In the genomic region with DNA sequence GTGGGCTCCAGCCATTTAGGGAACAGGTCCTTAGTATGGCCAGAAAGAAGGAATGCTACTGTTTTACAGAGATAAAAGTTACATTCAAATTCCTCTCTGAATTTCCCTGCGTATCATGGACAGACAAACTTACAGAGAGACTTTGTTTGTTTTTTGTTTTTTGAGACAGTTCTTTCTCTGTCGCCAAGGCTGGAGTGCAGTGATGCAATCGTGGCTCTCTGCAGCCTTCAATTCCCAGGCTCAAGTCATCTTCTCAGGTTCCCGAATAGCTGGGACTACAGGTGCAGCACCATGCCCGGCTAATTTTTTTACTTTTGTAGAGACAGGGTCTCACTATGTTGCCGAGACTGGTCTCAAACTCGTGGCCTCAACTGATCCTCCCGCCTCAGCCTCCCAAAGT, we compare ENCODE assay signal across 1 cellular context.
TF ChIP-seq lines count a peak whose summit lies in the region.

No MANE protein-coding gene starts in this region.

TF ChIP-seq in K562, 482 proteins besides CTCF, POLR2A, EP300 and RAD21 (continued from another document):
- TF ChIP-seq, protein P1, sequence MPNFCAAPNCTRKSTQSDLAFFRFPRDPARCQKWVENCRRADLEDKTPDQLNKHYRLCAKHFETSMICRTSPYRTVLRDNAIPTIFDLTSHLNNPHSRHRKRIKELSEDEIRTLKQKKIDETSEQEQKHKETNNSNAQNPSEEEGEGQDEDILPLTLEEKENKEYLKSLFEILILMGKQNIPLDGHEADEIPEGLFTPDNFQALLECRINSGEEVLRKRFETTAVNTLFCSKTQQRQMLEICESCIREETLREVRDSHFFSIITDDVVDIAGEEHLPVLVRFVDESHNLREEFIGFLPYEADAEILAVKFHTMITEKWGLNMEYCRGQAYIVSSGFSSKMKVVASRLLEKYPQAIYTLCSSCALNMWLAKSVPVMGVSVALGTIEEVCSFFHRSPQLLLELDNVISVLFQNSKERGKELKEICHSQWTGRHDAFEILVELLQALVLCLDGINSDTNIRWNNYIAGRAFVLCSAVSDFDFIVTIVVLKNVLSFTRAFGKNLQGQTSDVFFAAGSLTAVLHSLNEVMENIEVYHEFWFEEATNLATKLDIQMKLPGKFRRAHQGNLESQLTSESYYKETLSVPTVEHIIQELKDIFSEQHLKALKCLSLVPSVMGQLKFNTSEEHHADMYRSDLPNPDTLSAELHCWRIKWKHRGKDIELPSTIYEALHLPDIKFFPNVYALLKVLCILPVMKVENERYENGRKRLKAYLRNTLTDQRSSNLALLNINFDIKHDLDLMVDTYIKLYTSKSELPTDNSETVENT (CRISPR knock-in tag; IDR thresholded peaks at IDR 0.05): no peak
- no peak for TF ChIP-seq CC2D1A (IDR thresholded peaks at IDR 0.05)
- no peak for TF ChIP-seq TAF1 (IDR thresholded peaks at IDR 0.05; ENCODE audit: control insufficient read depth, extremely low read depth, insufficient read depth, low read length, severe bottlenecking)
- TF ChIP-seq EP400 (IDR thresholded peaks at IDR 0.05): no peak
- no peak for TF ChIP-seq PCBP1 (IDR thresholded peaks at IDR 0.05; ENCODE audit: low read depth, low read length, poor library complexity, severe bottlenecking)
- TF ChIP-seq, protein P2, sequence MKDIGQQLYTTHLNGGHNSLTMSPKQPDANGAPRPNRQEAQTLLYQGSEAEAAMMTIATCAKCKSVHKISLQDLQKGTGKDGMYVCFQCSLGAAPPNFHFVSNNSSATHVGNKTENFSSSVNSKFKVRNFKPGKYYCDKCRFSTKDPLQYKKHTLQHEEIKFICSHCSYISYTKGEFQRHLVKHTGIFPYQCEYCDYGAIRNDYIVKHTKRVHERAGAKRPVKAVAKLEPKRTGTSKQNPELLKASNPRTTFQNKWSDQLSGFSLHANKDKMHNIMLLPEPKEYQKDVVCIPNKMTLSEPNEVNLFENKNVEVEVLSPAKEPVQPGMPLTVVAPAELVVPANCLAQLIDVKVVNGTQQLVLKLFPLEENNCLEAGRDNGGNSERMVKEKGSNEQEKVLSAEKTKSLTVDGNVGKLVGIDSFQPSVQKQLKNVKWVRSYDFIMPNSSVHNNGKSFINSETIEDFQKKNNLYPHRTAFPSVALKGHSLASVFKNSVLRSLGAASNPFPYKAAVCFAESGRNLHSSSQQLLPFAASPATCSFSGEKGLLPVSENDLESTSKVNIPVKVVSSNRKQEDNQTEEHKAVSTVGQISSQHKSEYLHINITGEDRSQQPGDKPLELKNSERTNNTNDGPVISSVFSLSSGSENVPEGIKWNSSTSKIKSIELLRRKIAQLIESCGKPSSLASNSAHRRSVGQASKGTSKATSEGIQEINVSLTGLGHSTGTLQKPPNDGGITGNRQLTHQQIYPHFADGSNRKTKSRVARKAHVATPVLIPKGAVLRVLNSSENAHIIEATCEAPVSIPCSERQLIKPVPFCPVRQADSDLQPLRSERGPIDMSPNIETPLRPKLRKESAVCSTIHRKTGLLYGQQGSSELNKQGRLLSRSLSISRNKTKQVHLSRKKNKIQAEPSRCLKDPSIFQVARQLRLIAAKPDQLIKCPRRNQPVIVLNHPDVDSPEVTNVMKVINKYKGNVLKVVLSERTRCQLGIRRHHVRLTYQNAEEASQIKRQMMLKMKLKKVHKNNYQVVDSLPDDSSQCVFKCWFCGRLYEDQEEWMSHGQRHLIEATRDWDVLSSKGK (CRISPR knock-in tag; IDR thresholded peaks at IDR 0.05): no peak
- no peak for TF ChIP-seq ZNF668 (CRISPR knock-in tag; IDR thresholded peaks at IDR 0.05)
- TF ChIP-seq CEBPB (tag; IDR thresholded peaks at IDR 0.05): peak; percentile 29; the same call in 1 of the 2 replicates
- TF ChIP-seq, protein P3, sequence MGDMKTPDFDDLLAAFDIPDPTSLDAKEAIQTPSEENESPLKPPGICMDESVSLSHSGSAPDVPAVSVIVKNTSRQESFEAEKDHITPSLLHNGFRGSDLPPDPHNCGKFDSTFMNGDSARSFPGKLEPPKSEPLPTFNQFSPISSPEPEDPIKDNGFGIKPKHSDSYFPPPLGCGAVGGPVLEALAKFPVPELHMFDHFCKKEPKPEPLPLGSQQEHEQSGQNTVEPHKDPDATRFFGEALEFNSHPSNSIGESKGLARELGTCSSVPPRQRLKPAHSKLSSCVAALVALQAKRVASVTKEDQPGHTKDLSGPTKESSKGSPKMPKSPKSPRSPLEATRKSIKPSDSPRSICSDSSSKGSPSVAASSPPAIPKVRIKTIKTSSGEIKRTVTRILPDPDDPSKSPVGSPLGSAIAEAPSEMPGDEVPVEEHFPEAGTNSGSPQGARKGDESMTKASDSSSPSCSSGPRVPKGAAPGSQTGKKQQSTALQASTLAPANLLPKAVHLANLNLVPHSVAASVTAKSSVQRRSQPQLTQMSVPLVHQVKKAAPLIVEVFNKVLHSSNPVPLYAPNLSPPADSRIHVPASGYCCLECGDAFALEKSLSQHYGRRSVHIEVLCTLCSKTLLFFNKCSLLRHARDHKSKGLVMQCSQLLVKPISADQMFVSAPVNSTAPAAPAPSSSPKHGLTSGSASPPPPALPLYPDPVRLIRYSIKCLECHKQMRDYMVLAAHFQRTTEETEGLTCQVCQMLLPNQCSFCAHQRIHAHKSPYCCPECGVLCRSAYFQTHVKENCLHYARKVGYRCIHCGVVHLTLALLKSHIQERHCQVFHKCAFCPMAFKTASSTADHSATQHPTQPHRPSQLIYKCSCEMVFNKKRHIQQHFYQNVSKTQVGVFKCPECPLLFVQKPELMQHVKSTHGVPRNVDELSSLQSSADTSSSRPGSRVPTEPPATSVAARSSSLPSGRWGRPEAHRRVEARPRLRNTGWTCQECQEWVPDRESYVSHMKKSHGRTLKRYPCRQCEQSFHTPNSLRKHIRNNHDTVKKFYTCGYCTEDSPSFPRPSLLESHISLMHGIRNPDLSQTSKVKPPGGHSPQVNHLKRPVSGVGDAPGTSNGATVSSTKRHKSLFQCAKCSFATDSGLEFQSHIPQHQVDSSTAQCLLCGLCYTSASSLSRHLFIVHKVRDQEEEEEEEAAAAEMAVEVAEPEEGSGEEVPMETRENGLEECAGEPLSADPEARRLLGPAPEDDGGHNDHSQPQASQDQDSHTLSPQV (IDR thresholded peaks at IDR 0.05): no peak
- no peak for TF ChIP-seq DMBX1 (CRISPR knock-in tag; IDR thresholded peaks at IDR 0.05; ENCODE audit: borderline replicate concordance)
- TF ChIP-seq CEBPG (CRISPR knock-in tag; IDR thresholded peaks at IDR 0.05): no peak
- TF ChIP-seq CEBPG (tag; conservative IDR thresholded peaks at IDR 0.05 in 1 of 2, IDR thresholded peaks at IDR 0.05 in 1 of 2): peak in 1 of 2 experiments; percentile 39; a peak in 1 of 4 replicates
TF ChIP-seq in K562: peak in this region for 2.
